Comparison of ENCODE assay signal across 10 cellular contexts in the genomic region with DNA sequence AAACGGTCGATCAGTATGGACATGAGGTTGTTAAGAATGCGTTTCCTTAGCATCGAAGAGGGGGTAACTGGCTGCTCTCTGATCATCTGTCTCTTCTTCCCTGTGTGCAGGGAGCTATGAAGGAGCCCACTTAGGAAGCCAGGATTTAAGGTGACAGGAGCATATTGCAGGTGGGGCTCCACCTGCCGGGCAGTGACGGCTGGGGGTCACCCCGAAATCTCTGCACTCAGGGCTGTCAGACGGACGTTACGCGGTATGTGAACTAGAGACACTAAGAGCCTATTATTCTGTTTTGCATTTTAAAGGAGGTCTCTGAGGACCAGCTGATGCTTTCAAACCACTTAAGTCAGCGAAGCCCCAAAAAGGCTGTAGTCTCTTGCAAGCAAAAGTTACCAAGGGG.
DNase-seq lines count a peak whose midpoint lies in the region; ATAC-seq and TF ChIP-seq lines count a peak whose summit lies in the region.
"Had no signal": no experiment of that assay in that cellular context is flagged by ENCODE, and none has a peak within 500 bp of the region (broad histone marks: within the 10 kb centered on the region; RNA-seq: fewer than 3 reads in every experiment).

No MANE protein-coding gene starts in this region.

- H3K27ac ChIP-seq in RWPE1, result no peak overlapping the region
- H3K27ac ChIP-seq: coronary artery, pancreas had no signal

- H3K9me3 Mint-ChIP-seq in activated CD4-positive, alpha-beta memory T cell treated with anti-CD3 and anti-CD28 coated beads, Interleukin-2, amount 10 ng/mL, durations not matched to agents 7 days and 5 days, result no peaks in the 10 kb centered on the region
- H3K9me3 Mint-ChIP-seq in naive thymus-derived CD8-positive, alpha-beta T cell, result no peaks in the 10 kb centered on the region

- POLR2A ChIA-PET in activated CD4-positive, alpha-beta memory T cell treated with anti-CD3 and anti-CD28 coated beads, Interleukin-2, amount 10 ng/mL, durations not matched to agents 7 days and 5 days (lab: Charles Lee), result no interaction called here
- POLR2A ChIA-PET in naive thymus-derived CD8-positive, alpha-beta T cell (lab: Charles Lee), result interaction anchor here (0.6 to 4.5 kb wide), 6 partner anchors 13 to 63 kb away, joined by 3 to 22 read pairs (median 4); no protein-coding TSS in a partner anchor
- POLR2A ChIA-PET in RWPE1 (lab: Yijun Ruan, JAX; ENCODE audit: low non-redundant PET), result no interaction called here

- CTCF ChIA-PET in activated CD4-positive, alpha-beta memory T cell treated with anti-CD3 and anti-CD28 coated beads, Interleukin-2, amount 10 ng/mL, durations not matched to agents 7 days and 5 days (lab: Charles Lee), result interaction anchor here (1.0 to 1.4 kb wide), 2 partner anchors 84 to 86 kb away, joined by 3 read pairs; no protein-coding TSS in a partner anchor
- CTCF ChIA-PET in RWPE1 (lab: Yijun Ruan, JAX), result no interaction called here

- no peaks in the 10 kb centered on the region for H3K27me3 Mint-ChIP-seq in activated CD4-positive, alpha-beta memory T cell treated with anti-CD3 and anti-CD28 coated beads, Interleukin-2, amount 10 ng/mL, durations not matched to agents 7 days and 5 days
- no peaks in the 10 kb centered on the region for H3K27me3 Mint-ChIP-seq in naive thymus-derived CD8-positive, alpha-beta T cell

- peak overlapping the region; percentile 79 for H3K27ac Mint-ChIP-seq in activated CD4-positive, alpha-beta memory T cell treated with anti-CD3 and anti-CD28 coated beads, Interleukin-2, amount 10 ng/mL, durations not matched to agents 7 days and 5 days
- peak overlapping the region; percentile 85 to 99 (median 95) for H3K27ac Mint-ChIP-seq in naive thymus-derived CD8-positive, alpha-beta T cell

- peak; percentile 30 for ATAC-seq in GM21619 (IDR thresholded peaks at IDR 0.05; ENCODE audit: unreplicated experiment)
- ATAC-seq in naive thymus-derived CD8-positive, alpha-beta T cell, result peak; percentile 13 to 18
- ATAC-seq in HG02610 (IDR thresholded peaks at IDR 0.05; ENCODE audit: unreplicated experiment), result no peak

- H3K36me3 Mint-ChIP-seq in activated CD4-positive, alpha-beta memory T cell treated with anti-CD3 and anti-CD28 coated beads, Interleukin-2, amount 10 ng/mL, durations not matched to agents 7 days and 5 days (ENCODE audit: low read depth), result peaks cover 57% of the 10 kb centered on the region
- peaks cover 0 to 16% (median 5%) of the 10 kb centered on the region in 3 donors for H3K36me3 Mint-ChIP-seq in naive thymus-derived CD8-positive, alpha-beta T cell

- TF ChIP-seq CTCF in GM12874 (IDR thresholded peaks at IDR 0.05; ENCODE audit: insufficient read depth, low read depth, low read length) (peak; percentile 23; the same call in 1 of the 2 replicates), RWPE1 (conservative IDR thresholded peaks at IDR 0.05; ENCODE audit: low read depth) (no peak)

- H3K4me1 Mint-ChIP-seq in activated CD4-positive, alpha-beta memory T cell treated with anti-CD3 and anti-CD28 coated beads, Interleukin-2, amount 10 ng/mL, durations not matched to agents 7 days and 5 days, result peaks cover 65% of the 10 kb centered on the region
- peaks cover 46 to 86% (median 81%) of the 10 kb centered on the region in 4 donors for H3K4me1 Mint-ChIP-seq in naive thymus-derived CD8-positive, alpha-beta T cell

- H3K4me3 Mint-ChIP-seq in activated CD4-positive, alpha-beta memory T cell treated with anti-CD3 and anti-CD28 coated beads, Interleukin-2, amount 10 ng/mL, durations not matched to agents 7 days and 5 days, result peak overlapping the region; percentile 51
- H3K4me3 Mint-ChIP-seq in naive thymus-derived CD8-positive, alpha-beta T cell, result peak overlapping the region; percentile 80 to 93 (median 88)

- DNase-seq in activated CD4-positive, alpha-beta memory T cell treated with anti-CD3 and anti-CD28 coated beads, Interleukin-2, amount 10 ng/mL, durations not matched to agents 7 days and 5 days, result no peak
- DNase-seq in naive thymus-derived CD8-positive, alpha-beta T cell, result peak in 1 of 10 donors; percentile 44
- DNase-seq in SW 1271 (lab: John Stamatoyannopoulos, UW) (no peak), RWPE1 (ENCODE audit: low spot score) (no peak), NCI-H774 (lab: John Stamatoyannopoulos, UW) (no peak)
